Comparison of ENCODE assay signal across 2 cellular contexts in genomic region chr11:10087186-10087585, GRCh38.
TF ChIP-seq lines count a peak whose summit lies in the region.

No MANE protein-coding gene starts in this region.

TF ChIP-seq in SK-N-SH, 30 proteins besides CTCF, POLR2A, EP300 and RAD21 (continued from another document):
- no peak for TF ChIP-seq REST (IDR thresholded peaks at IDR 0.05; ENCODE audit: low read depth, low read length)
- no peak for TF ChIP-seq TAF1 (IDR thresholded peaks at IDR 0.05; ENCODE audit: borderline replicate concordance, low read depth, low read length)
- TF ChIP-seq FOSL2 (IDR thresholded peaks at IDR 0.05; ENCODE audit: borderline replicate concordance, low read depth): no peak

TF ChIP-seq in SK-N-SH treated with all-trans-retinoic acid at 6 μM for 48 hours, 23 proteins besides CTCF, POLR2A, EP300 and RAD21 (continued from another document):
- TF ChIP-seq TSHZ2 (CRISPR knock-in tag; IDR thresholded peaks at IDR 0.05): no peak
- no peak for TF ChIP-seq ESRRG (CRISPR knock-in tag; IDR thresholded peaks at IDR 0.05)
- no peak for TF ChIP-seq ARNTL (CRISPR knock-in tag; IDR thresholded peaks at IDR 0.05; ENCODE audit: borderline replicate concordance, low read depth)
- no peak for TF ChIP-seq RARB (CRISPR knock-in tag; IDR thresholded peaks at IDR 0.05)
- no peak for TF ChIP-seq ZFP3 (CRISPR knock-in tag; IDR thresholded peaks at IDR 0.05)
- no peak for TF ChIP-seq SNAI2 (CRISPR knock-in tag; IDR thresholded peaks at IDR 0.05)
- TF ChIP-seq PATZ1 (CRISPR knock-in tag; IDR thresholded peaks at IDR 0.05; ENCODE audit: borderline replicate concordance): no peak
- TF ChIP-seq ZC3H10 (CRISPR knock-in tag; IDR thresholded peaks at IDR 0.05): no peak
